Comparison of ENCODE assay signal across 39 cellular contexts in the genomic region with DNA sequence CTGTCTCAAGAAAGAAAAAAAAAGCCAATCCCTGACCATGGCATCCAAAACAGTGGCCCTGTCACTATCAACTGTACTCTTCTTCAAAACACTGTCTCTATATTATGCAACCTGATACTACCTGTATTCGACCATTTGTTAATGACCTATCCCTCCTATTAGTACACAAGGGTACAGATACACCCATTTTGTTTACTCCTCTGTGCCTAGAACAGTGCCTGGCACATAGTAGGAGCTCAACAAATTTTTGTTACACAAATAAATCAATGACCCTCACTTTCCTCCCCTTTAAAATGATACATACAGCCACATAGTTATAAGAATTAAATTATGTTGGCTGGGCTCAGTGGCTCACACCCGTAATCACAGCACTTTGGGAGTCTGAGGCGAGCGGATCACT. TPM values are rescaled to one million over a fixed set of nuclear protein-coding genes. Genes with fewer than 3 reads are reported as not detected.
"Had no signal": no experiment of that assay in that cellular context is flagged by ENCODE, and none has a peak within 500 bp of the region (broad histone marks: within the 10 kb centered on the region; RNA-seq: fewer than 3 reads in every experiment).

No MANE protein-coding gene starts in this region.

- H3K4me1 Mint-ChIP-seq: activated naive CD4-positive, alpha-beta T cell treated with anti-CD3 and anti-CD28 coated beads, Interleukin-2, amount 10 ng/mL, durations not matched to agents 7 days and 5 days; activated naive CD4-positive, alpha-beta T cell treated with anti-CD3 and anti-CD28 coated beads, Interleukin-2, amount 50 U/mL, for 24 hours; activated naive CD8-positive, alpha-beta T cell treated with anti-CD3 and anti-CD28 coated beads for 36 hours; activated naive CD8-positive, alpha-beta T cell treated with anti-CD3 and anti-CD28 coated beads, Interleukin-2, amount 10 ng/mL, durations not matched to agents 7 days and 5 days; activated naive CD8-positive, alpha-beta T cell treated with anti-CD3 and anti-CD28 coated beads, Interleukin-2, amount 50 U/mL, for 24 hours; activated T-helper 17 cell treated with anti-CD3 and anti-CD28 coated beads, Interleukin-2, amount 50 U/mL, for 72 hours; central memory CD8-positive, alpha-beta T cell had no signal

- H3K9me3 ChIP-seq: adrenal gland, ascending aorta, body of pancreas, breast epithelium had no signal

- H3K27ac ChIP-seq: adrenal gland, ascending aorta, body of pancreas, brain microvascular endothelial cell, breast epithelium, cardiac muscle cell had no signal

- H3K4me3 ChIP-seq: adrenal gland, ascending aorta, body of pancreas, breast epithelium, cardiac muscle cell had no signal

- FAIRE-seq: astrocyte, bronchial epithelial cell had no signal

- H3K4me3 Mint-ChIP-seq: activated naive CD4-positive, alpha-beta T cell treated with anti-CD3 and anti-CD28 coated beads for 36 hours; activated naive CD4-positive, alpha-beta T cell treated with anti-CD3 and anti-CD28 coated beads, Interleukin-2, amount 10 ng/mL, durations not matched to agents 7 days and 5 days; activated naive CD4-positive, alpha-beta T cell treated with anti-CD3 and anti-CD28 coated beads, Interleukin-2, amount 50 U/mL, for 24 hours; activated naive CD8-positive, alpha-beta T cell; activated naive CD8-positive, alpha-beta T cell treated with anti-CD3 and anti-CD28 coated beads for 36 hours; activated naive CD8-positive, alpha-beta T cell treated with anti-CD3 and anti-CD28 coated beads, Interleukin-2, amount 10 ng/mL, durations not matched to agents 7 days and 5 days; activated naive CD8-positive, alpha-beta T cell treated with anti-CD3 and anti-CD28 coated beads, Interleukin-2, amount 50 U/mL, for 24 hours; activated T-cell treated with anti-CD3 and anti-CD28 coated beads, Interleukin-2, amount 50 U/mL, for 24 hours; activated T-cell treated with anti-CD3 and anti-CD28 coated beads, Interleukin-2, amount 50 U/mL, for 4 hours; activated T-cell treated with anti-CD3 and anti-CD28 coated beads, Interleukin-2, amount 50 U/mL, for 72 hours; activated T-helper 1 cell treated with anti-CD3 and anti-CD28 coated beads, Interleukin-12 subunit alpha, Interleukin-12 subunit beta, Interleukin-2, Interleukin-4 antibody, amounts not matched to agents 30 ng/mL and 10 ng/mL and 1 ng/mL, durations not matched to agents 14 hours and 24 hours and 36 hours; activated T-helper 17 cell treated with anti-CD3 and anti-CD28 coated beads, Interleukin-2, amount 50 U/mL, for 72 hours; brain; central memory CD8-positive, alpha-beta T cell had no signal

- DNase-seq: activated effector memory CD4-positive, alpha-beta T cell treated with anti-CD3 and anti-CD28 coated beads, Interleukin-2, amount 50 U/mL, for 16 hours; activated effector memory CD4-positive, alpha-beta T cell treated with Interleukin-2 at 50 U/mL for 16 hours; activated gamma-delta T cell; activated gamma-delta T cell treated with Interleukin-2 at 50 U/mL for 16 hours; activated naive CD4-positive, alpha-beta T cell; activated naive CD4-positive, alpha-beta T cell treated with anti-CD3 and anti-CD28 coated beads for 36 hours; activated naive CD4-positive, alpha-beta T cell treated with anti-CD3 and anti-CD28 coated beads, Interleukin-2, amount 10 ng/mL, durations not matched to agents 7 days and 5 days; activated naive CD4-positive, alpha-beta T cell treated with anti-CD3 and anti-CD28 coated beads, Interleukin-2, amount 50 U/mL, for 16 hours; activated naive CD4-positive, alpha-beta T cell treated with Interleukin-2 at 50 U/mL for 16 hours; activated naive CD8-positive, alpha-beta T cell treated with anti-CD3 and anti-CD28 coated beads for 36 hours; activated naive CD8-positive, alpha-beta T cell treated with anti-CD3 and anti-CD28 coated beads, Interleukin-2, amount 10 ng/mL, durations not matched to agents 7 days and 5 days; activated naive CD8-positive, alpha-beta T cell treated with anti-CD3 and anti-CD28 coated beads, Interleukin-2, amount 50 U/mL, for 24 hours; activated T-cell treated with anti-CD3 and anti-CD28 coated beads, Interleukin-2, amount 50 U/mL, for 1 hour; activated T-cell treated with anti-CD3 and anti-CD28 coated beads, Interleukin-2, amount 50 U/mL, for 24 hours; activated T-cell treated with anti-CD3 and anti-CD28 coated beads, Interleukin-2, amount 50 U/mL, for 4 hours; activated T-cell treated with anti-CD3 and anti-CD28 coated beads, Interleukin-2, amount 50 U/mL, for 48 hours; activated T-cell treated with anti-CD3 and anti-CD28 coated beads, Interleukin-2, amount 50 U/mL, for 72 hours; adrenal gland; amniotic stem cell; amygdala; anterior cingulate cortex; body of pancreas; brain microvascular endothelial cell; caudate nucleus; central memory CD4-positive, alpha-beta T cell; cerebellar nuclear complex had no signal

- ATAC-seq: activated naive CD4-positive, alpha-beta T cell treated with anti-CD3 and anti-CD28 coated beads, Interleukin-2, amount 50 U/mL, for 72 hours; activated naive CD8-positive, alpha-beta T cell treated with anti-CD3 and anti-CD28 coated beads, Interleukin-2, amount 50 U/mL, for 24 hours; activated T-cell treated with anti-CD3 and anti-CD28 coated beads, Interleukin-2, amount 50 U/mL, for 4 hours; activated T-cell treated with anti-CD3 and anti-CD28 coated beads, Interleukin-2, amount 50 U/mL, for 72 hours; activated T-helper 17 cell treated with anti-CD3 and anti-CD28 coated beads, Interleukin-2, amount 50 U/mL, for 72 hours; body of pancreas had no signal

- H3K36me3 ChIP-seq: adrenal gland, ascending aorta, brain microvascular endothelial cell, breast epithelium, cardiac muscle cell had no signal

- H3K9me3 Mint-ChIP-seq: activated naive CD4-positive, alpha-beta T cell treated with anti-CD3 and anti-CD28 coated beads for 36 hours; activated naive CD4-positive, alpha-beta T cell treated with anti-CD3 and anti-CD28 coated beads, Interleukin-2, amount 10 ng/mL, durations not matched to agents 7 days and 5 days; activated naive CD4-positive, alpha-beta T cell treated with anti-CD3 and anti-CD28 coated beads, Interleukin-2, amount 50 U/mL, for 24 hours; activated naive CD4-positive, alpha-beta T cell treated with anti-CD3 and anti-CD28 coated beads, Interleukin-2, amount 50 U/mL, for 72 hours; activated naive CD8-positive, alpha-beta T cell treated with anti-CD3 and anti-CD28 coated beads for 36 hours; activated naive CD8-positive, alpha-beta T cell treated with anti-CD3 and anti-CD28 coated beads, Interleukin-2, amount 10 ng/mL, durations not matched to agents 7 days and 5 days; activated naive CD8-positive, alpha-beta T cell treated with anti-CD3 and anti-CD28 coated beads, Interleukin-2, amount 50 U/mL, for 24 hours; activated T-cell treated with anti-CD3 and anti-CD28 coated beads, Interleukin-2, amount 50 U/mL, for 24 hours; activated T-cell treated with anti-CD3 and anti-CD28 coated beads, Interleukin-2, amount 50 U/mL, for 4 hours; activated T-cell treated with anti-CD3 and anti-CD28 coated beads, Interleukin-2, amount 50 U/mL, for 72 hours; activated T-helper 1 cell treated with anti-CD3 and anti-CD28 coated beads, Interleukin-12 subunit alpha, Interleukin-12 subunit beta, Interleukin-2, Interleukin-4 antibody, amounts not matched to agents 30 ng/mL and 10 ng/mL and 1 ng/mL, durations not matched to agents 14 hours and 24 hours and 36 hours; activated T-helper 17 cell treated with anti-CD3 and anti-CD28 coated beads, Interleukin-2, amount 50 U/mL, for 72 hours; activated T-helper 2 cell treated with anti-CD3 and anti-CD28 coated beads, Interferon-gamma antibody, Interleukin-2, Interleukin-4, amounts not matched to agents 10 μg/mL and 5 μg/mL and 100 μg/mL, durations not matched to agents 14 hours and 24 hours and 36 hours; central memory CD8-positive, alpha-beta T cell had no signal

- H3K36me3 Mint-ChIP-seq: activated naive CD4-positive, alpha-beta T cell treated with anti-CD3 and anti-CD28 coated beads, Interleukin-2, amount 10 ng/mL, durations not matched to agents 7 days and 5 days; activated naive CD4-positive, alpha-beta T cell treated with anti-CD3 and anti-CD28 coated beads, Interleukin-2, amount 50 U/mL, for 24 hours; activated naive CD4-positive, alpha-beta T cell treated with anti-CD3 and anti-CD28 coated beads, Interleukin-2, amount 50 U/mL, for 72 hours; activated naive CD8-positive, alpha-beta T cell treated with anti-CD3 and anti-CD28 coated beads for 36 hours; activated naive CD8-positive, alpha-beta T cell treated with anti-CD3 and anti-CD28 coated beads, Interleukin-2, amount 10 ng/mL, durations not matched to agents 7 days and 5 days; brain had no signal

- H3K27ac Mint-ChIP-seq: activated naive CD4-positive, alpha-beta T cell treated with anti-CD3 and anti-CD28 coated beads for 36 hours; activated naive CD4-positive, alpha-beta T cell treated with anti-CD3 and anti-CD28 coated beads, Interleukin-2, amount 10 ng/mL, durations not matched to agents 7 days and 5 days; activated naive CD4-positive, alpha-beta T cell treated with anti-CD3 and anti-CD28 coated beads, Interleukin-2, amount 50 U/mL, for 24 hours; activated naive CD4-positive, alpha-beta T cell treated with anti-CD3 and anti-CD28 coated beads, Interleukin-2, amount 50 U/mL, for 72 hours; activated naive CD8-positive, alpha-beta T cell; activated naive CD8-positive, alpha-beta T cell treated with anti-CD3 and anti-CD28 coated beads for 36 hours; activated naive CD8-positive, alpha-beta T cell treated with anti-CD3 and anti-CD28 coated beads, Interleukin-2, amount 10 ng/mL, durations not matched to agents 7 days and 5 days; activated naive CD8-positive, alpha-beta T cell treated with anti-CD3 and anti-CD28 coated beads, Interleukin-2, amount 50 U/mL, for 24 hours; activated T-cell treated with anti-CD3 and anti-CD28 coated beads, Interleukin-2, amount 50 U/mL, for 24 hours; activated T-cell treated with anti-CD3 and anti-CD28 coated beads, Interleukin-2, amount 50 U/mL, for 72 hours; activated T-helper 1 cell treated with anti-CD3 and anti-CD28 coated beads, Interleukin-12 subunit alpha, Interleukin-12 subunit beta, Interleukin-2, Interleukin-4 antibody, amounts not matched to agents 30 ng/mL and 10 ng/mL and 1 ng/mL, durations not matched to agents 14 hours and 24 hours and 36 hours; activated T-helper 17 cell treated with anti-CD3 and anti-CD28 coated beads, Interleukin-2, amount 50 U/mL, for 72 hours; activated T-helper 2 cell treated with anti-CD3 and anti-CD28 coated beads, Interferon-gamma antibody, Interleukin-2, Interleukin-4, amounts not matched to agents 10 μg/mL and 5 μg/mL and 100 μg/mL, durations not matched to agents 14 hours and 24 hours and 36 hours; brain had no signal

- H3K4me1 ChIP-seq: adrenal gland, ascending aorta, body of pancreas, breast epithelium had no signal

- H3K27me3 ChIP-seq: adrenal gland, ascending aorta, body of pancreas, brain microvascular endothelial cell, breast epithelium, cardiac muscle cell had no signal

RNA-seq across cellular contexts. Expression of a gene that starts 13.4 kb away (rescaled TPM):
- total RNA-seq: activated naive CD8-positive, alpha-beta T cell treated with anti-CD3 and anti-CD28 coated beads, Interleukin-2, amount 10 ng/mL, durations not matched to agents 7 days and 5 days; activated T-cell treated with anti-CD3 and anti-CD28 coated beads, Interleukin-2, amount 50 U/mL, for 72 hours; activated T-helper 17 cell treated with anti-CD3 and anti-CD28 coated beads, Interleukin-2, amount 50 U/mL, for 72 hours; activated T-helper 2 cell treated with anti-CD3 and anti-CD28 coated beads, Interferon-gamma antibody, Interleukin-2, Interleukin-4, amounts not matched to agents 10 μg/mL and 5 μg/mL and 100 μg/mL, durations not matched to agents 14 hours and 24 hours and 36 hours had no signal
